1 cellular context compared by ENCODE assay signal in genomic region chr13:114110091-114110829, GRCh38.
TF ChIP-seq lines count a peak whose summit lies in the region.

No MANE protein-coding gene starts in this region.

TF ChIP-seq in SK-N-SH, 30 proteins besides CTCF, POLR2A, EP300 and RAD21 (continued from another document):
- TF ChIP-seq REST (IDR thresholded peaks at IDR 0.05; ENCODE audit: low read depth, low read length), result no peak
- no peak for TF ChIP-seq FOSL2 (IDR thresholded peaks at IDR 0.05; ENCODE audit: borderline replicate concordance, low read depth)
- TF ChIP-seq ELF1 (IDR thresholded peaks at IDR 0.05), result no peak
- TF ChIP-seq USF1 (IDR thresholded peaks at IDR 0.05; ENCODE audit: borderline replicate concordance, low read depth), result no peak
- TF ChIP-seq FOXJ3 (CRISPR knock-in tag; IDR thresholded peaks at IDR 0.05), result no peak
